ENCODE assay signal across 16 cellular contexts in genomic region chr12:116436561-116437249, GRCh38.
DNase-seq lines count a peak whose midpoint lies in the region; ATAC-seq and TF ChIP-seq lines count a peak whose summit lies in the region.
"Had no signal": no experiment of that assay in that cellular context is flagged by ENCODE, and none has a peak within 500 bp of the region (broad histone marks: within the 10 kb centered on the region; RNA-seq: fewer than 3 reads in every experiment).

No MANE protein-coding gene starts in this region.

- H3F3A ChIP-seq in GM23338 (replicated peaks; ENCODE audit: low read depth): no peaks in the 10 kb centered on the region

- H3K36me3 Mint-ChIP-seq in GM23338 (ENCODE audit: low read depth) (no peaks in the 10 kb centered on the region), brain (no peaks in the 10 kb centered on the region)
- H3K36me3 Mint-ChIP-seq: CD14-positive monocyte had no signal

- H4K91ac ChIP-seq in mesenchymal stem cell (ENCODE audit: low read length) (peak overlapping the region; percentile 18), trophoblast cell (ENCODE audit: low read depth, low read length) (no peak overlapping the region)

- peak overlapping the region; percentile 4 for H2BK15ac ChIP-seq in mesenchymal stem cell (ENCODE audit: low read depth, poor library complexity, severe bottlenecking)

- no peak overlapping the region for H4K12ac ChIP-seq in trophoblast cell (ENCODE audit: low read depth, low read length)

- no peak overlapping the region for H4K8ac ChIP-seq in mesenchymal stem cell (ENCODE audit: low read length)
- no peak overlapping the region for H4K8ac ChIP-seq in trophoblast cell (ENCODE audit: low read depth, low read length)

- H2BK12ac ChIP-seq in mesenchymal stem cell (ENCODE audit: low read length in 2 of 2) (peak overlapping the region in 1 of 2 experiments; percentile 64), trophoblast cell (ENCODE audit: low read length) (peak overlapping the region; percentile 4)

- H3K9me3 ChIP-seq in mesenchymal stem cell (ENCODE audit: control insufficient read depth, low read length) (peaks cover 4% of the 10 kb centered on the region), trophoblast cell (ENCODE audit: insufficient read depth, low read depth, low read length) (no peaks in the 10 kb centered on the region), spleen (peaks cover 0 to 7% (median 0%) of the 10 kb centered on the region in 8 donors)

- H3K36me3 ChIP-seq in GM23338 (ENCODE audit: insufficient read depth) (no peaks in the 10 kb centered on the region), mesenchymal stem cell (ENCODE audit: control insufficient read depth in 1 of 2, insufficient read depth in 2 of 2, low read depth in 1 of 2, low read length in 2 of 2) (no peaks in the 10 kb centered on the region), trophoblast cell (ENCODE audit: control insufficient read depth in 1 of 2, insufficient read depth in 2 of 2, low read length in 2 of 2) (no peaks in the 10 kb centered on the region), spleen (no peaks in the 10 kb centered on the region)

- H3K9ac ChIP-seq in mesenchymal stem cell (ENCODE audit: low read length): no peak overlapping the region
- no peak overlapping the region for H3K9ac ChIP-seq in trophoblast cell (ENCODE audit: low read length)

- peak overlapping the region in 1 of 2 experiments; percentile 75 for H3K18ac ChIP-seq in mesenchymal stem cell (ENCODE audit: low read depth in 1 of 2, low read length in 2 of 2)
- H3K18ac ChIP-seq in trophoblast cell (ENCODE audit: low read length): no peak overlapping the region

- DNase-seq in GM23338 (ENCODE audit: low spot score) (no peak), mesenchymal stem cell (no peak), trophoblast cell (no peak), NCI-H526 (lab: John Stamatoyannopoulos, UW) (no peak), retina (no peak), spleen (no peak)
- DNase-seq in stimulated activated naive CD8-positive, alpha-beta T cell treated with anti-CD3 and anti-CD28 coated beads, Interleukin-15, amount 100 ng/mL, for 72 hours: no peak
- DNase-seq: HFFc6, NCI-H1048, NCI-H1694 treated with DMSO at 0.1 percent for 48 hours, NCI-H446 treated with DMSO at 0.1 percent for 48 hours, NCI-H82, SIG-M5 had no signal

- H3K79me2 ChIP-seq in GM23338 (replicated peaks; ENCODE audit: insufficient read depth) (no peaks in the 10 kb centered on the region), trophoblast cell (ENCODE audit: control insufficient read depth, insufficient read depth, low read length, poor library complexity) (no peaks in the 10 kb centered on the region)

- H3K9me3 Mint-ChIP-seq in GM23338 (peaks cover 4% of the 10 kb centered on the region; the same call in 1 of the 3 replicates), brain (peaks cover 3 to 13% (median 6%) of the 10 kb centered on the region in 5 experiments)
- no peaks in the 10 kb centered on the region for H3K9me3 Mint-ChIP-seq in stimulated activated naive CD8-positive, alpha-beta T cell treated with anti-CD3 and anti-CD28 coated beads, Interleukin-15, amount 100 ng/mL, for 72 hours
- H3K9me3 Mint-ChIP-seq: HFFc6 had no signal

- H3K27ac Mint-ChIP-seq in GM23338 (peak overlapping the region; percentile 61; the same call in 1 of the 2 replicates), brain (peak overlapping the region in 3 of 5 experiments; percentile 41 to 61 (median 48))
- no peak overlapping the region for H3K27ac Mint-ChIP-seq in stimulated activated naive CD8-positive, alpha-beta T cell treated with anti-CD3 and anti-CD28 coated beads, Interleukin-15, amount 100 ng/mL, for 72 hours
- H3K27ac Mint-ChIP-seq: HFFc6 had no signal

- H3K4me1 Mint-ChIP-seq in GM23338 (peaks cover 26% of the 10 kb centered on the region), brain (peaks cover 55% of the 10 kb centered on the region)
- H3K4me1 Mint-ChIP-seq in stimulated activated naive CD8-positive, alpha-beta T cell treated with anti-CD3 and anti-CD28 coated beads, Interleukin-15, amount 100 ng/mL, for 72 hours: peaks cover 5% of the 10 kb centered on the region

- H3K4me3 Mint-ChIP-seq in GM23338 (no peak overlapping the region), brain (no peak overlapping the region)
- no peak overlapping the region for H3K4me3 Mint-ChIP-seq in stimulated activated naive CD8-positive, alpha-beta T cell treated with anti-CD3 and anti-CD28 coated beads, Interleukin-15, amount 100 ng/mL, for 72 hours
- H3K4me3 Mint-ChIP-seq: CD14-positive monocyte, HFFc6 had no signal

- H3K79me1 ChIP-seq in mesenchymal stem cell (replicated peaks; ENCODE audit: low read length, poor library complexity, severe bottlenecking) (no peaks in the 10 kb centered on the region), trophoblast cell (ENCODE audit: low read length) (peaks cover 19% of the 10 kb centered on the region)

- H3K4ac ChIP-seq in mesenchymal stem cell (ENCODE audit: low read depth in 1 of 2, low read length in 2 of 2): no peak overlapping the region
- H3K4ac ChIP-seq in trophoblast cell (ENCODE audit: low read depth, low read length): no peak overlapping the region

- peak overlapping the region; percentile 52; the same call in 1 of the 2 replicates for H2AFZ ChIP-seq in GM23338
- no peak overlapping the region for H2AFZ ChIP-seq in mesenchymal stem cell (ENCODE audit: low read depth, low read length)
- H2AFZ ChIP-seq in trophoblast cell (ENCODE audit: insufficient read depth, low read length, poor library complexity): no peak overlapping the region

- H2AK5ac ChIP-seq in mesenchymal stem cell (ENCODE audit: low read length, severe bottlenecking) (no peak overlapping the region), trophoblast cell (ENCODE audit: low read length) (no peak overlapping the region)

- peaks cover 13% of the 10 kb centered on the region for H3K27me3 Mint-ChIP-seq in GM23338 (ENCODE audit: insufficient read depth, low read depth, poor library complexity)
- H3K27me3 Mint-ChIP-seq in brain: peaks cover 2% of the 10 kb centered on the region
- no peaks in the 10 kb centered on the region for H3K27me3 Mint-ChIP-seq in stimulated activated naive CD8-positive, alpha-beta T cell treated with anti-CD3 and anti-CD28 coated beads, Interleukin-15, amount 100 ng/mL, for 72 hours

- H4K20me1 ChIP-seq in GM23338 (replicated peaks; ENCODE audit: insufficient read depth): no peaks in the 10 kb centered on the region

- H2BK5ac ChIP-seq in mesenchymal stem cell (ENCODE audit: low read depth, low read length, poor library complexity, severe bottlenecking): no peak overlapping the region
- H2BK5ac ChIP-seq in trophoblast cell (ENCODE audit: low read depth, low read length, poor library complexity): no peak overlapping the region

- H3K4me3 ChIP-seq in GM23338 (no peak overlapping the region), mesenchymal stem cell (ENCODE audit: insufficient read depth in 1 of 2, low read depth in 1 of 2, low read length in 2 of 2) (no peak overlapping the region), trophoblast cell (ENCODE audit: low read depth, low read length) (no peak overlapping the region), spleen (no peak overlapping the region)
- H3K4me3 ChIP-seq: GM12878 had no signal

- no peak overlapping the region for H3K14ac ChIP-seq in mesenchymal stem cell (ENCODE audit: low read length in 2 of 2)
- H3K14ac ChIP-seq in trophoblast cell (ENCODE audit: low read length): no peak overlapping the region

- H3K23ac ChIP-seq in mesenchymal stem cell (ENCODE audit: low read length in 2 of 2) (no peak overlapping the region), trophoblast cell (ENCODE audit: low read length) (no peak overlapping the region)

- H3K27ac ChIP-seq in GM23338 (ENCODE audit: low read depth) (no peak overlapping the region), mesenchymal stem cell (ENCODE audit: low read length, poor library complexity, severe bottlenecking) (no peak overlapping the region), trophoblast cell (ENCODE audit: low read depth, low read length) (no peak overlapping the region), spleen (no peak overlapping the region)

- no peak overlapping the region for H2BK120ac ChIP-seq in mesenchymal stem cell (ENCODE audit: low read depth, low read length)
- no peak overlapping the region for H2BK120ac ChIP-seq in trophoblast cell (ENCODE audit: insufficient read depth, low read length, poor library complexity)

- ATAC-seq in GM23338: no peak
- ATAC-seq in stimulated activated naive CD8-positive, alpha-beta T cell treated with anti-CD3 and anti-CD28 coated beads, Interleukin-15, amount 100 ng/mL, for 72 hours: no peak
- ATAC-seq: GM12878 had no signal

- intact Hi-C loops in spleen (cut with DNase I; ENCODE audit: low total_unique reads): no loop called here

- H3K4me1 ChIP-seq in GM23338 (ENCODE audit: insufficient read depth) (peaks cover 16% of the 10 kb centered on the region), mesenchymal stem cell (ENCODE audit: control insufficient read depth, insufficient read depth, low read depth, low read length) (peaks cover 18% of the 10 kb centered on the region), trophoblast cell (ENCODE audit: control insufficient read depth in 1 of 2, insufficient read depth in 2 of 2, low read length in 2 of 2) (peaks cover 15% of the 10 kb centered on the region in 2 experiments), spleen (peaks cover 0 to 26% (median 9%) of the 10 kb centered on the region in 6 donors)

- no peaks in the 10 kb centered on the region for H3K9me2 ChIP-seq in GM23338 (ENCODE audit: insufficient read depth)

- H3K4me2 ChIP-seq in GM23338 (no peak overlapping the region), mesenchymal stem cell (ENCODE audit: low read length, poor library complexity, severe bottlenecking) (no peak overlapping the region), trophoblast cell (ENCODE audit: low read length) (no peak overlapping the region)

- TF ChIP-seq POLR2A in spleen (IDR thresholded peaks at IDR 0.05): no peak

- 84% methylated on average over 14 of the region's 14 CpGs for WGBS in mesenchymal stem cell
- WGBS in trophoblast cell (ENCODE audit: extremely low coverage, insufficient coverage, insufficient read length): no CpG with 5 or more reads among the region's 14 CpGs
- 76 to 88% (median 83%) methylated on average over 14 of the region's 14 CpGs for WGBS in spleen, 5 donors

- H3K27me3 ChIP-seq in GM23338 (ENCODE audit: insufficient read depth) (no peaks in the 10 kb centered on the region), mesenchymal stem cell (ENCODE audit: control insufficient read depth in 1 of 2, insufficient read depth in 1 of 2, low read length in 2 of 2) (peaks cover 0 to 4% of the 10 kb centered on the region in 2 experiments), trophoblast cell (ENCODE audit: insufficient read depth, low read length) (no peaks in the 10 kb centered on the region), spleen (replicated peaks in 1 of 7) (no peaks in the 10 kb centered on the region)

- TF ChIP-seq CTCF in GM23338 (conservative IDR thresholded peaks at IDR 0.05; ENCODE audit: low read depth in 2 of 2): no peak
- no peak for TF ChIP-seq CTCF in brain (conservative IDR thresholded peaks at IDR 0.05)
- no peak for TF ChIP-seq CTCF in spleen (IDR thresholded peaks at IDR 0.05 in 8 of 11, conservative IDR thresholded peaks at IDR 0.05 in 3 of 11)

TF ChIP-seq in GM23338, 12 proteins besides CTCF, POLR2A, EP300 and RAD21 (continues in another document):
- TF ChIP-seq CREB1 (CRISPR knock-in tag; IDR thresholded peaks at IDR 0.05; ENCODE audit: low read depth): no peak
- TF ChIP-seq NANOG (IDR thresholded peaks at IDR 0.05; ENCODE audit: borderline replicate concordance): no peak

Comparison
In these comparisons a context has a peak if more than half of its experiments do, and no peak if none do; other contexts are left out.
1. H3K27ac Mint-ChIP-seq: peak in GM23338 (single experiment) and brain (3 of 5); none in stimulated activated naive CD8-positive, alpha-beta T cell treated with anti-CD3 and anti-CD28 coated beads, Interleukin-15, amount 100 ng/mL, for 72 hours (0 of 2).